Comparison of ENCODE assay signal across 19 cellular contexts in genomic region chr19:46875234-46875633, GRCh38. TPM values are rescaled to one million over a fixed set of nuclear protein-coding genes. Genes with fewer than 3 reads are reported as not detected.
DNase-seq lines count a peak whose midpoint lies in the region; ATAC-seq and TF ChIP-seq lines count a peak whose summit lies in the region.
"Had no signal": no experiment of that assay in that cellular context is flagged by ENCODE, and none has a peak within 500 bp of the region (broad histone marks: within the 10 kb centered on the region; RNA-seq: fewer than 3 reads in every experiment).

No MANE protein-coding gene starts in this region.

- in situ Hi-C loops in Caki2 (cut with HindIII; ENCODE audit: low pct_unique_long_range_greater_than_20kb, low sequenced_read_pairs) = no loop called here

- peaks cover 7% of the 10 kb centered on the region for H3K36me3 Mint-ChIP-seq in neural crest cell (ENCODE audit: low read depth)
- H3K36me3 Mint-ChIP-seq: natural killer cell had no signal

- ATAC-seq in RWPE2 (ENCODE audit: low read depth) = peak; percentile 45; the same call in 2 of the 3 replicates
- ATAC-seq: heart left ventricle, natural killer cell had no signal

- peak; percentile 58 for DNase-seq in Caki2 (ENCODE audit: low read depth)
- DNase-seq in RWPE2 (ENCODE audit: low spot score) = no peak
- DNase-seq in epithelial cell of prostate (ENCODE audit: low read depth, low spot score) = no peak
- no peak for DNase-seq in neural crest cell (ENCODE audit: low read depth, low spot score)
- DNase-seq in prostate gland (ENCODE audit: low spot score) = no peak
- DNase-seq in NCI-H1694 treated with DMSO at 0.1 percent for 48 hours (lab: John Stamatoyannopoulos, UW) = no peak
- no peak for DNase-seq in activated T-cell treated with anti-CD3 and anti-CD28 coated beads, Interleukin-2, amount 50 U/mL, for 1 hour
- no peak for DNase-seq in NOMO-1 treated with DMSO at 0.1 percent for 48 hours (lab: John Stamatoyannopoulos, UW; ENCODE audit: unreplicated experiment)
- DNase-seq: DMS79; heart left ventricle; KG1; natural killer cell; NCI-H2029 treated with DMSO at 0.1 percent for 48 hours; NK-92 treated with Interleukin-12 subunit alpha and Interleukin-12 subunit beta, amount 100 ng/mL, for 24 hours; psoas muscle; stimulated activated CD4-positive, alpha-beta T cell treated with anti-CD3 and anti-CD28 coated beads, Interleukin-4, amount 100 ng/mL, for 1 hour; stomach had no signal

- H3K4me1 ChIP-seq in RWPE2 (ENCODE audit: insufficient read depth, poor library complexity, severe bottlenecking) (peaks cover 59% of the 10 kb centered on the region), prostate gland (replicated peaks) (peaks cover 3% of the 10 kb centered on the region)
- H3K4me1 ChIP-seq: psoas muscle had no signal

- no peaks in the 10 kb centered on the region for H3K9me3 Mint-ChIP-seq in neural crest cell
- H3K9me3 Mint-ChIP-seq: central memory CD8-positive, alpha-beta T cell; natural killer cell had no signal

- H3K4me3 Mint-ChIP-seq in neural crest cell = no peak overlapping the region
- H3K4me3 Mint-ChIP-seq: central memory CD8-positive, alpha-beta T cell; natural killer cell had no signal

- H3K27me3 ChIP-seq in RWPE2 (ENCODE audit: insufficient read depth, poor library complexity, severe bottlenecking) (no peaks in the 10 kb centered on the region), prostate gland (replicated peaks; ENCODE audit: insufficient read depth) (no peaks in the 10 kb centered on the region)
- H3K27me3 ChIP-seq: heart left ventricle, stomach had no signal

- intact Hi-C loops in prostate gland (cut with DNase I) = no loop called here

- TF ChIP-seq CTCF in RWPE2 (IDR thresholded peaks at IDR 0.05; ENCODE audit: poor library complexity, severe bottlenecking) (no peak), neural crest cell (conservative IDR thresholded peaks at IDR 0.05) (no peak), prostate gland (IDR thresholded peaks at IDR 0.05) (no peak)

- H3K4me3 ChIP-seq in RWPE2 (ENCODE audit: severe bottlenecking) (no peak overlapping the region), prostate gland (no peak overlapping the region)
- H3K4me3 ChIP-seq: heart left ventricle, psoas muscle, skin epidermis, stomach had no signal

- H3K36me3 ChIP-seq in RWPE2 (ENCODE audit: low read depth) (peaks cover 31% of the 10 kb centered on the region), prostate gland (no peaks in the 10 kb centered on the region)
- H3K36me3 ChIP-seq: stomach had no signal

- H3K27ac ChIP-seq in RWPE2 (ENCODE audit: poor library complexity, severe bottlenecking) (peak overlapping the region; percentile 91), epithelial cell of prostate (peak overlapping the region; percentile 68), prostate gland (peak overlapping the region in 1 of 2 donors; percentile 19)
- H3K27ac ChIP-seq: psoas muscle, stomach had no signal

- TF ChIP-seq POLR2A in prostate gland (IDR thresholded peaks at IDR 0.05) = no peak

- H3K27me3 Mint-ChIP-seq in neural crest cell (ENCODE audit: low read depth) = no peaks in the 10 kb centered on the region
- H3K27me3 Mint-ChIP-seq: central memory CD8-positive, alpha-beta T cell had no signal

- H3K9me3 ChIP-seq in RWPE2 (ENCODE audit: severe bottlenecking) (no peaks in the 10 kb centered on the region), prostate gland (no peaks in the 10 kb centered on the region)
- H3K9me3 ChIP-seq: heart left ventricle, psoas muscle, stomach had no signal

- H3K4me1 Mint-ChIP-seq in neural crest cell = peaks cover 14% of the 10 kb centered on the region

- H3K27ac Mint-ChIP-seq in neural crest cell (ENCODE audit: unreplicated experiment) = peak overlapping the region; percentile 31
- H3K27ac Mint-ChIP-seq: natural killer cell had no signal

- WGBS in prostate gland = 49% methylated on average over 4 of the region's 4 CpGs

RNA-seq across cellular contexts. Expression of gene ARHGAP35, which starts 14.4 kb away (rescaled TPM):
- 15.6 and 19.5 TPM in 2 replicates for total RNA-seq in Caki2 (2014; rRNA removed; shearing (Covaris generic); ENCODE audit: low replicate concordance)
- total RNA-seq in neural crest cell (81.0 and 82.5 TPM in 2 replicates), prostate gland (10 to 100 TPM; 56.3 to 75.0 TPM)

RNA-seq across cellular contexts. Expression of gene AP2S1, which starts 24.6 kb away (rescaled TPM):
- total RNA-seq in Caki2 (2014; rRNA removed; shearing (Covaris generic); ENCODE audit: low replicate concordance) = 291 and 329 TPM in 2 replicates
- 165 and 167 TPM in 2 replicates for total RNA-seq in neural crest cell
- total RNA-seq in prostate gland = 100 to 1,000 TPM; 118 to 141 TPM
